In genomic region chr7:8115547-8116402, GRCh38 we compare ENCODE assay signal across 13 cellular contexts.
DNase-seq lines count a peak whose midpoint lies in the region; ATAC-seq and FAIRE-seq lines count a peak whose summit lies in the region.
"Had no signal": no experiment of that assay in that cellular context is flagged by ENCODE, and none has a peak within 500 bp of the region (broad histone marks: within the 10 kb centered on the region; RNA-seq: fewer than 3 reads in every experiment).

No MANE protein-coding gene starts in this region.

- no peak for FAIRE-seq in HTR-8/SVneo (lab: Jason Lieb, UNC)
- FAIRE-seq: colon, keratinocyte had no signal

- H3K27me3 ChIP-seq in SJCRH30, result no peaks in the 10 kb centered on the region
- H3K27me3 ChIP-seq: upper lobe of right lung had no signal

- H3K9me3 Mint-ChIP-seq in stimulated activated effector memory CD8-positive, alpha-beta T cell treated with anti-CD3 and anti-CD28 coated beads, Interleukin-12 subunit alpha, Interleukin-12 subunit beta, amount 100 ng/mL, for 72 hours, result peaks cover 2% of the 10 kb centered on the region

- no peaks in the 10 kb centered on the region for H3K4me1 ChIP-seq in SJCRH30
- H3K4me1 ChIP-seq: HAP-1, upper lobe of right lung had no signal

- H3K27ac Mint-ChIP-seq in stimulated activated effector memory CD8-positive, alpha-beta T cell treated with anti-CD3 and anti-CD28 coated beads, Interleukin-12 subunit alpha, Interleukin-12 subunit beta, amount 100 ng/mL, for 72 hours, result no peak overlapping the region

- no peaks in the 10 kb centered on the region; the same call in 1 of the 2 replicates for H3K9me3 ChIP-seq in SJCRH30 (replicated peaks)
- H3K9me3 ChIP-seq: HAP-1, upper lobe of right lung had no signal

- peaks cover 64% of the 10 kb centered on the region for H3K4me1 Mint-ChIP-seq in stimulated activated effector memory CD8-positive, alpha-beta T cell treated with anti-CD3 and anti-CD28 coated beads, Interleukin-12 subunit alpha, Interleukin-12 subunit beta, amount 100 ng/mL, for 72 hours

- H3K36me3 Mint-ChIP-seq in stimulated activated effector memory CD8-positive, alpha-beta T cell treated with anti-CD3 and anti-CD28 coated beads, Interleukin-12 subunit alpha, Interleukin-12 subunit beta, amount 100 ng/mL, for 72 hours, result peaks cover 6% of the 10 kb centered on the region

- H3K4me3 Mint-ChIP-seq in stimulated activated effector memory CD8-positive, alpha-beta T cell treated with anti-CD3 and anti-CD28 coated beads, Interleukin-12 subunit alpha, Interleukin-12 subunit beta, amount 100 ng/mL, for 72 hours, result no peak overlapping the region

- peak; percentile 55 to 79 for ATAC-seq in activated CD4-positive, CD25-positive, alpha-beta regulatory T cell treated with anti-CD3 and anti-CD28 coated beads, Interleukin-2, amount 50 U/mL, for 24 hours
- peak; percentile 93 for ATAC-seq in GM21825 (IDR thresholded peaks at IDR 0.05; ENCODE audit: unreplicated experiment)
- peak; percentile 95 for ATAC-seq in HG03571 (IDR thresholded peaks at IDR 0.05; ENCODE audit: unreplicated experiment)
- ATAC-seq in stimulated activated effector memory CD8-positive, alpha-beta T cell treated with anti-CD3 and anti-CD28 coated beads, Interleukin-12 subunit alpha, Interleukin-12 subunit beta, amount 100 ng/mL, for 72 hours, result peak; percentile 65
- ATAC-seq: upper lobe of right lung had no signal

- H3K36me3 ChIP-seq in SJCRH30, result no peaks in the 10 kb centered on the region
- H3K36me3 ChIP-seq: HAP-1 had no signal

- DNase-seq in activated CD4-positive, CD25-positive, alpha-beta regulatory T cell (lab: John Stamatoyannopoulos, UW), result no peak
- no peak for DNase-seq in stimulated activated effector memory CD8-positive, alpha-beta T cell treated with anti-CD3 and anti-CD28 coated beads, Interleukin-12 subunit alpha, Interleukin-12 subunit beta, amount 100 ng/mL, for 72 hours (ENCODE audit: low spot score in 2 of 2)
- DNase-seq in HTR-8/SVneo (ENCODE audit: insufficient read length, low spot score) (no peak), UCSD-AML1 (lab: John Stamatoyannopoulos, UW; ENCODE audit: unreplicated experiment) (no peak), SJCRH30 (no peak)
- DNase-seq: NCI-H69, upper lobe of right lung had no signal

- no peak overlapping the region for H3K27ac ChIP-seq in SJCRH30
- H3K27ac ChIP-seq: upper lobe of right lung had no signal

- H3K4me3 ChIP-seq in SJCRH30, result no peak overlapping the region
- H3K4me3 ChIP-seq: HAP-1, upper lobe of right lung had no signal
